ENCODE assay signal across 23 cellular contexts in the genomic region with DNA sequence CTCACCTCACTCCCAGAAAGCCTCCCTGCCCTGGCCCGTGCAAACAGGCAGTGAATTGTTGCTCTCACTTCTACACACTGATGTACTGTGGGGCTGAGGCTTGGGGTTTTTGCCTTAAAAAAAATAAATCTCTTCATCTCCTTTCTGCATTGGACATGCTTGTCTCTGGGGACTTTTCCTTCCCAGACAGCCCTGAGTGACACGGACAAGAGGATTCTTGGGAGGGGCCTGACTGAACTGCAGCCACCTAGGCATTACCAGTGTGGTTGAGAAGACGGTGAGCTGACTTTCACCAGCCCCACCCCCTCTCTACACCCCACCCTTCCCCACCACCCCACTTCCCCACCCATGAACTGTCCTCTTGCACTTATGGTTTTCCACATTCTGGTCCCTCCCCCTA. TPM values are rescaled to one million over a fixed set of nuclear protein-coding genes. Genes with fewer than 3 reads are reported as not detected.
DNase-seq lines count a peak whose midpoint lies in the region; ATAC-seq and TF ChIP-seq lines count a peak whose summit lies in the region.
"Had no signal": no experiment of that assay in that cellular context is flagged by ENCODE, and none has a peak within 500 bp of the region (broad histone marks: within the 10 kb centered on the region; RNA-seq: fewer than 3 reads in every experiment).

No MANE protein-coding gene starts in this region.

- no peak overlapping the region for H2BK5ac ChIP-seq in mesendoderm (ENCODE audit: low read length)

- H2BK15ac ChIP-seq in mesendoderm (replicated peaks; ENCODE audit: low read depth) = no peak overlapping the region

- H3K27ac ChIP-seq in parathyroid adenoma (peak overlapping the region; percentile 85), mesendoderm (ENCODE audit: low read depth, low read length) (no peak overlapping the region)
- H3K27ac ChIP-seq: A549; BLaER1 treated with 17β-estradiol and CSF1 and Interleukin-3, amounts not matched to agents 10 nM and 100 nM had no signal

- H3K9ac ChIP-seq in parathyroid adenoma = no peak overlapping the region
- no peak overlapping the region for H3K9ac ChIP-seq in mesendoderm (ENCODE audit: low read length)
- H3K9ac ChIP-seq: BLaER1 treated with 17β-estradiol and CSF1 and Interleukin-3, amounts not matched to agents 10 nM and 100 nM had no signal

- DNase-seq in glutamatergic neuron (no peak), mesendoderm (no peak), NCI-H345 (lab: John Stamatoyannopoulos, UW) (no peak)
- no peak for DNase-seq in stimulated activated effector memory CD8-positive, alpha-beta T cell treated with anti-CD3 and anti-CD28 coated beads, Interleukin-12 subunit alpha, Interleukin-12 subunit beta, amount 100 ng/mL, for 72 hours (ENCODE audit: low spot score in 2 of 2)
- DNase-seq: 8988T; ACHN; AML-193; BE2C; CD4-positive, alpha-beta T cell; CD8-positive, alpha-beta memory T cell; DMS 273 treated with DMSO at 0.1 percent for 48 hours; DMS79; EL; GDM1; H9 had no signal

- no peak overlapping the region for H2BK120ac ChIP-seq in mesendoderm (ENCODE audit: low read depth, low read length)

- H4K5ac ChIP-seq in mesendoderm (ENCODE audit: low read length) = no peak overlapping the region

- H3K4me1 ChIP-seq in parathyroid adenoma (peaks cover 65% of the 10 kb centered on the region), mesendoderm (ENCODE audit: control insufficient read depth, low read depth, low read length) (peaks cover 10% of the 10 kb centered on the region)
- H3K4me1 ChIP-seq: A549, BE2C had no signal

- H2AK5ac ChIP-seq in mesendoderm (ENCODE audit: low read length) = no peak overlapping the region

- H3K36me3 ChIP-seq in parathyroid adenoma (ENCODE audit: control insufficient read depth, insufficient read depth, low read length) = no peaks in the 10 kb centered on the region
- H3K36me3 ChIP-seq in mesendoderm (ENCODE audit: control insufficient read depth, insufficient read depth, low read length) = no peaks in the 10 kb centered on the region
- H3K36me3 ChIP-seq: BE2C; BLaER1 treated with 17β-estradiol and CSF1 and Interleukin-3, amounts not matched to agents 10 nM and 100 nM had no signal

- H3K4me1 Mint-ChIP-seq in glutamatergic neuron (ENCODE audit: low read depth, unreplicated experiment) = peaks cover 36% of the 10 kb centered on the region
- H3K4me1 Mint-ChIP-seq in stimulated activated effector memory CD8-positive, alpha-beta T cell treated with anti-CD3 and anti-CD28 coated beads, Interleukin-12 subunit alpha, Interleukin-12 subunit beta, amount 100 ng/mL, for 72 hours = peaks cover 6% of the 10 kb centered on the region

- no peaks in the 10 kb centered on the region for H3K79me1 ChIP-seq in mesendoderm (ENCODE audit: low read length)

- H3K9me3 Mint-ChIP-seq in glutamatergic neuron (ENCODE audit: unreplicated experiment) = peaks cover 6% of the 10 kb centered on the region
- no peaks in the 10 kb centered on the region for H3K9me3 Mint-ChIP-seq in stimulated activated effector memory CD8-positive, alpha-beta T cell treated with anti-CD3 and anti-CD28 coated beads, Interleukin-12 subunit alpha, Interleukin-12 subunit beta, amount 100 ng/mL, for 72 hours
- H3K9me3 Mint-ChIP-seq: CD14-positive monocyte; CD4-positive, alpha-beta T cell; CD8-positive, alpha-beta memory T cell; GM23338; H9 had no signal

- H3K27me3 Mint-ChIP-seq in glutamatergic neuron (ENCODE audit: unreplicated experiment) = peaks cover 2% of the 10 kb centered on the region
- H3K27me3 Mint-ChIP-seq: CD4-positive, alpha-beta T cell had no signal

- no peak overlapping the region for H3K4ac ChIP-seq in mesendoderm (ENCODE audit: low read depth, low read length)

- no peak for TF ChIP-seq CTCF in glutamatergic neuron (IDR thresholded peaks at IDR 0.05; ENCODE audit: partially characterized antibody, unreplicated experiment)
- TF ChIP-seq CTCF in parathyroid adenoma (IDR thresholded peaks at IDR 0.05) = no peak

- peak; percentile 13 for ATAC-seq in stimulated activated effector memory CD8-positive, alpha-beta T cell treated with anti-CD3 and anti-CD28 coated beads, Interleukin-12 subunit alpha, Interleukin-12 subunit beta, amount 100 ng/mL, for 72 hours
- no peak for ATAC-seq in HG02884 (IDR thresholded peaks at IDR 0.05; ENCODE audit: unreplicated experiment)
- ATAC-seq: A549, GM12878, GM23338, HCT116 had no signal

- no peaks in the 10 kb centered on the region for H3K79me2 ChIP-seq in parathyroid adenoma
- H3K79me2 ChIP-seq in mesendoderm (ENCODE audit: control insufficient read depth, insufficient read depth, low read length) = no peaks in the 10 kb centered on the region

- H2AFZ ChIP-seq in parathyroid adenoma = peak overlapping the region; percentile 65

- H3K27ac Mint-ChIP-seq in glutamatergic neuron (ENCODE audit: unreplicated experiment) = peak overlapping the region; percentile 8
- H3K27ac Mint-ChIP-seq in stimulated activated effector memory CD8-positive, alpha-beta T cell treated with anti-CD3 and anti-CD28 coated beads, Interleukin-12 subunit alpha, Interleukin-12 subunit beta, amount 100 ng/mL, for 72 hours = peak overlapping the region; percentile 13
- H3K27ac Mint-ChIP-seq: CD14-positive monocyte; CD4-positive, alpha-beta T cell; GM23338; H9 had no signal

- H3K18ac ChIP-seq in mesendoderm (ENCODE audit: low read length) = no peak overlapping the region

- no peak overlapping the region for H3K23ac ChIP-seq in mesendoderm (ENCODE audit: low read length)

- H3K4me2 ChIP-seq in parathyroid adenoma (ENCODE audit: low read length) = no peak overlapping the region
- no peak overlapping the region for H3K4me2 ChIP-seq in mesendoderm (ENCODE audit: low read length)
- H3K4me2 ChIP-seq: A549; BLaER1 treated with 17β-estradiol and CSF1 and Interleukin-3, amounts not matched to agents 10 nM and 100 nM; GM23338 had no signal

- H3K4me3 ChIP-seq in parathyroid adenoma (ENCODE audit: low read depth, low read length) (no peak overlapping the region), mesendoderm (ENCODE audit: low read length) (no peak overlapping the region)
- H3K4me3 ChIP-seq: A549; BLaER1 treated with 17β-estradiol and CSF1 and Interleukin-3, amounts not matched to agents 10 nM and 100 nM; GM12878; GM23338 had no signal

- H3K4me3 Mint-ChIP-seq in glutamatergic neuron (ENCODE audit: unreplicated experiment) = no peak overlapping the region
- H3K4me3 Mint-ChIP-seq in stimulated activated effector memory CD8-positive, alpha-beta T cell treated with anti-CD3 and anti-CD28 coated beads, Interleukin-12 subunit alpha, Interleukin-12 subunit beta, amount 100 ng/mL, for 72 hours = no peak overlapping the region
- H3K4me3 Mint-ChIP-seq: CD14-positive monocyte; CD4-positive, alpha-beta T cell; CD8-positive, alpha-beta memory T cell; GM23338; H9 had no signal

- no peak overlapping the region for H3K56ac ChIP-seq in mesendoderm (ENCODE audit: low read length)

- H3K36me3 Mint-ChIP-seq in glutamatergic neuron (ENCODE audit: unreplicated experiment) = peaks cover 9% of the 10 kb centered on the region
- no peaks in the 10 kb centered on the region for H3K36me3 Mint-ChIP-seq in stimulated activated effector memory CD8-positive, alpha-beta T cell treated with anti-CD3 and anti-CD28 coated beads, Interleukin-12 subunit alpha, Interleukin-12 subunit beta, amount 100 ng/mL, for 72 hours
- H3K36me3 Mint-ChIP-seq: CD14-positive monocyte; CD8-positive, alpha-beta memory T cell had no signal

- H3K9me3 ChIP-seq in parathyroid adenoma (ENCODE audit: control insufficient read depth, low read length) = no peaks in the 10 kb centered on the region
- H3K9me3 ChIP-seq: A549; BE2C; BLaER1 treated with 17β-estradiol and CSF1 and Interleukin-3, amounts not matched to agents 10 nM and 100 nM had no signal

- WGBS in mesendoderm (ENCODE audit: extremely low coverage, insufficient coverage, low lambda C conversion rate) = no CpG with 5 or more reads among the region's 3 CpGs

- H3K27me3 ChIP-seq in parathyroid adenoma (ENCODE audit: control insufficient read depth, insufficient read depth, low read length) (no peaks in the 10 kb centered on the region), mesendoderm (ENCODE audit: insufficient read depth, low read length, poor library complexity) (no peaks in the 10 kb centered on the region)
- H3K27me3 ChIP-seq: BLaER1 treated with 17β-estradiol and CSF1 and Interleukin-3, amounts not matched to agents 10 nM and 100 nM had no signal

- no peak overlapping the region for H4K8ac ChIP-seq in mesendoderm (ENCODE audit: low read depth, low read length)

RNA-seq across cellular contexts. Expression of a gene that starts 51.6 kb away (rescaled TPM):
- 19.0 TPM for total RNA-seq in glutamatergic neuron (ENCODE audit: unreplicated experiment)
- polyA plus RNA-seq in mesendoderm (2013, experiment 1 of 2) = 7.2 TPM
- polyA plus RNA-seq in mesendoderm (2013, experiment 2 of 2) = 8.6 TPM
